ENCODE assay signal across 19 cellular contexts in genomic region chr11:26229270-26229669, GRCh38.
DNase-seq lines count a peak whose midpoint lies in the region; ATAC-seq and TF ChIP-seq lines count a peak whose summit lies in the region.
"Had no signal": no experiment of that assay in that cellular context is flagged by ENCODE, and none has a peak within 500 bp of the region (broad histone marks: within the 10 kb centered on the region; RNA-seq: fewer than 3 reads in every experiment).

No MANE protein-coding gene starts in this region.

- H3K27me3 ChIP-seq in breast epithelium = no peaks in the 10 kb centered on the region
- H3K27me3 ChIP-seq: dorsolateral prefrontal cortex had no signal

- no peak overlapping the region for H3K27ac ChIP-seq in breast epithelium
- H3K27ac ChIP-seq: 22Rv1, dorsolateral prefrontal cortex had no signal

- TF ChIP-seq CTCF in MCF 10A (IDR thresholded peaks at IDR 0.05; ENCODE audit: unreplicated experiment) = no peak
- TF ChIP-seq CTCF in breast epithelium (IDR thresholded peaks at IDR 0.05) = no peak
- TF ChIP-seq CTCF in astrocyte of the cerebellum (IDR thresholded peaks at IDR 0.05; ENCODE audit: low read depth, low read length, missing control alignments) = no peak
- no peak for TF ChIP-seq CTCF in fibroblast of pulmonary artery (IDR thresholded peaks at IDR 0.05; ENCODE audit: low read length, missing control alignments)
- no peak for TF ChIP-seq CTCF in mucosa of descending colon (IDR thresholded peaks at IDR 0.05)

- in situ Hi-C loops in astrocyte of the cerebellum (cut with HindIII; ENCODE audit: low sequenced_read_pairs) = no loop called here

- H3K4me1 ChIP-seq in breast epithelium (no peaks in the 10 kb centered on the region), mucosa of descending colon (ENCODE audit: low read depth) (no peaks in the 10 kb centered on the region)

- no peaks in the 10 kb centered on the region for H3K9me3 Mint-ChIP-seq in MCF 10A (ENCODE audit: unreplicated experiment)
- H3K9me3 Mint-ChIP-seq in activated CD4-positive, alpha-beta T cell treated with anti-CD3 and anti-CD28 coated beads, Interleukin-2, amount 10 ng/mL, durations not matched to agents 24 days and 14 days = no peaks in the 10 kb centered on the region
- H3K9me3 Mint-ChIP-seq: type B pancreatic cell had no signal

- no peaks in the 10 kb centered on the region for H3K27me3 Mint-ChIP-seq in MCF 10A (ENCODE audit: insufficient read depth, unreplicated experiment)
- no peaks in the 10 kb centered on the region for H3K27me3 Mint-ChIP-seq in activated CD4-positive, alpha-beta T cell treated with anti-CD3 and anti-CD28 coated beads, Interleukin-2, amount 10 ng/mL, durations not matched to agents 24 days and 14 days
- H3K27me3 Mint-ChIP-seq: activated T-helper 17 cell treated with anti-CD3 and anti-CD28 coated beads, Interleukin-2, amount 50 U/mL, for 72 hours; type B pancreatic cell had no signal

- H3K4me1 Mint-ChIP-seq in MCF 10A (ENCODE audit: insufficient read depth, unreplicated experiment) = peaks cover 11% of the 10 kb centered on the region
- H3K4me1 Mint-ChIP-seq in activated CD4-positive, alpha-beta T cell treated with anti-CD3 and anti-CD28 coated beads, Interleukin-2, amount 10 ng/mL, durations not matched to agents 24 days and 14 days = no peaks in the 10 kb centered on the region
- H3K4me1 Mint-ChIP-seq: activated T-helper 17 cell treated with anti-CD3 and anti-CD28 coated beads, Interleukin-2, amount 50 U/mL, for 72 hours; CD4-positive, alpha-beta memory T cell had no signal

- DNase-seq in MCF 10A (ENCODE audit: unreplicated experiment) (peak; percentile 78), breast epithelium (ENCODE audit: low spot score in 2 of 2) (no peak), astrocyte of the cerebellum (ENCODE audit: low read depth) (peak; percentile 57), fibroblast of pulmonary artery (ENCODE audit: low read depth) (peak; percentile 99), stromal cell of bone marrow (ENCODE audit: low read depth) (peak; percentile 54), NCI-H2029 treated with DMSO at 0.1 percent for 48 hours (lab: John Stamatoyannopoulos, UW) (no peak), mucosa of descending colon (no peak)
- no peak for DNase-seq in activated CD4-positive, alpha-beta T cell treated with anti-CD3 and anti-CD28 coated beads, Interleukin-2, amount 10 ng/mL, durations not matched to agents 24 days and 14 days
- DNase-seq: activated CD8-positive, alpha-beta T cell treated with anti-CD3 and anti-CD28 coated beads, Interleukin-2, amount 10 ng/mL, durations not matched to agents 7 days and 5 days; CD4-positive, alpha-beta memory T cell; dorsolateral prefrontal cortex; GOT3; MM.1S; NCI-H2107; small intestine had no signal

- intact Hi-C loops in MCF 10A (cut with micrococcal nuclease) = no loop called here
- intact Hi-C loops in breast epithelium (cut with DNase I; ENCODE audit: low total_unique reads) = no loop called here
- intact Hi-C loops in activated CD4-positive, alpha-beta T cell treated with anti-CD3 and anti-CD28 coated beads, Interleukin-2, amount 10 ng/mL, durations not matched to agents 24 days and 14 days (cut with micrococcal nuclease) = no loop called here
- intact Hi-C loops in mucosa of descending colon (cut with DNase I, micrococcal nuclease) = no loop called here

- H3K36me3 Mint-ChIP-seq in MCF 10A (ENCODE audit: insufficient read depth, unreplicated experiment) = no peaks in the 10 kb centered on the region
- H3K36me3 Mint-ChIP-seq in activated CD4-positive, alpha-beta T cell treated with anti-CD3 and anti-CD28 coated beads, Interleukin-2, amount 10 ng/mL, durations not matched to agents 24 days and 14 days (ENCODE audit: low read depth) = no peaks in the 10 kb centered on the region
- H3K36me3 Mint-ChIP-seq: CD4-positive, alpha-beta memory T cell; type B pancreatic cell had no signal

- H3K27ac Mint-ChIP-seq in MCF 10A (ENCODE audit: low read depth, unreplicated experiment) = no peak overlapping the region
- no peak overlapping the region for H3K27ac Mint-ChIP-seq in activated CD4-positive, alpha-beta T cell treated with anti-CD3 and anti-CD28 coated beads, Interleukin-2, amount 10 ng/mL, durations not matched to agents 24 days and 14 days
- H3K27ac Mint-ChIP-seq: activated CD8-positive, alpha-beta T cell treated with anti-CD3 and anti-CD28 coated beads, Interleukin-2, amount 10 ng/mL, durations not matched to agents 7 days and 5 days; activated T-helper 17 cell treated with anti-CD3 and anti-CD28 coated beads, Interleukin-2, amount 50 U/mL, for 72 hours; CD4-positive, alpha-beta memory T cell; type B pancreatic cell had no signal

- H3K4me3 ChIP-seq in breast epithelium (no peak overlapping the region), astrocyte of the cerebellum (ENCODE audit: low read depth, low read length) (no peak overlapping the region), fibroblast of pulmonary artery (replicated peaks; ENCODE audit: low read depth, low read length) (no peak overlapping the region), mucosa of descending colon (no peak overlapping the region)
- H3K4me3 ChIP-seq: dorsolateral prefrontal cortex, GM12878 had no signal

- TF ChIP-seq POLR2A in breast epithelium (IDR thresholded peaks at IDR 0.05) = no peak

- H3K36me3 ChIP-seq in breast epithelium (no peaks in the 10 kb centered on the region), mucosa of descending colon (ENCODE audit: low read depth) (no peaks in the 10 kb centered on the region)

- BruUV-seq in MCF 10A (replicated peaks; lab: Mats Ljungman, UMichigan) = no TSS peak

- CTCF ChIA-PET in MCF 10A (lab: Yijun Ruan, JAX) = interaction anchor here (0.6 to 2.0 kb wide), 4 partner anchors 55 to 641 kb away, joined by 3 to 34 read pairs (median 4); no protein-coding TSS in a partner anchor

- H3K9me3 ChIP-seq in breast epithelium (no peaks in the 10 kb centered on the region), mucosa of descending colon (no peaks in the 10 kb centered on the region)

- POLR2A ChIA-PET in MCF 10A (lab: Yijun Ruan, JAX) = interaction anchor here (0.6 kb wide), 1 partner anchor 94 kb away, joined by 3 read pairs; no protein-coding TSS in a partner anchor

- no peak overlapping the region for H3K4me3 Mint-ChIP-seq in MCF 10A (ENCODE audit: unreplicated experiment)
- H3K4me3 Mint-ChIP-seq in activated CD4-positive, alpha-beta T cell treated with anti-CD3 and anti-CD28 coated beads, Interleukin-2, amount 10 ng/mL, durations not matched to agents 24 days and 14 days = no peak overlapping the region
- H3K4me3 Mint-ChIP-seq: activated CD8-positive, alpha-beta T cell treated with anti-CD3 and anti-CD28 coated beads, Interleukin-2, amount 10 ng/mL, durations not matched to agents 7 days and 5 days; activated T-helper 17 cell treated with anti-CD3 and anti-CD28 coated beads, Interleukin-2, amount 50 U/mL, for 72 hours; CD4-positive, alpha-beta memory T cell; type B pancreatic cell had no signal

- ATAC-seq in mucosa of descending colon = no peak
- ATAC-seq: activated CD8-positive, alpha-beta T cell treated with anti-CD3 and anti-CD28 coated beads, Interleukin-2, amount 10 ng/mL, durations not matched to agents 7 days and 5 days; activated T-helper 17 cell treated with anti-CD3 and anti-CD28 coated beads, Interleukin-2, amount 50 U/mL, for 72 hours; GM12878 had no signal

Comparison
In these comparisons a context has a peak if more than half of its experiments do, and no peak if none do; other contexts are left out.
1. DNase-seq: peak in MCF 10A (single experiment), astrocyte of the cerebellum (single experiment), fibroblast of pulmonary artery (single experiment) and stromal cell of bone marrow (single experiment); none in breast epithelium (0 of 2), NCI-H2029 treated with DMSO at 0.1 percent for 48 hours (single experiment), activated CD4-positive, alpha-beta T cell treated with anti-CD3 and anti-CD28 coated beads, Interleukin-2, amount 10 ng/mL, durations not matched to agents 24 days and 14 days (single experiment) and mucosa of descending colon (0 of 3).